Comparison of ENCODE assay signal across 22 cellular contexts in genomic region chr2:65046633-65047407, GRCh38. TPM values are rescaled to one million over a fixed set of nuclear protein-coding genes. Genes with fewer than 3 reads are reported as not detected.
DNase-seq lines count a peak whose midpoint lies in the region; ATAC-seq, FAIRE-seq and TF ChIP-seq lines count a peak whose summit lies in the region.
"Had no signal": no experiment of that assay in that cellular context is flagged by ENCODE, and none has a peak within 500 bp of the region (broad histone marks: within the 10 kb centered on the region; RNA-seq: fewer than 3 reads in every experiment).

No MANE protein-coding gene starts in this region.

- TF ChIP-seq CTCF in heart right ventricle (IDR thresholded peaks at IDR 0.05), result no peak

- no peak for ATAC-seq in central memory CD8-positive, alpha-beta T cell (replicated peaks; ENCODE audit: extremely low read depth, poor library complexity, severe bottlenecking)
- peak; percentile 50 to 94 (median 76) for ATAC-seq in heart right ventricle
- no peak for ATAC-seq in HG03521 (IDR thresholded peaks at IDR 0.05; ENCODE audit: unreplicated experiment)
- no peak for ATAC-seq in HG02623 (IDR thresholded peaks at IDR 0.05; ENCODE audit: unreplicated experiment)

- no peak overlapping the region for H3K9ac ChIP-seq in trophoblast cell (ENCODE audit: low read length)
- H3K9ac ChIP-seq: KMS-11 had no signal

- no peaks in the 10 kb centered on the region for H3K4me1 Mint-ChIP-seq in central memory CD8-positive, alpha-beta T cell
- H3K4me1 Mint-ChIP-seq: CD14-positive monocyte; CD8-positive, alpha-beta memory T cell had no signal

- no peak overlapping the region for H2BK12ac ChIP-seq in trophoblast cell (ENCODE audit: low read length)

- TF ChIP-seq POLR2A in H54 (IDR thresholded peaks at IDR 0.05; ENCODE audit: low read depth, low read length), result no peak

- peaks cover 4% of the 10 kb centered on the region for H3K36me3 Mint-ChIP-seq in central memory CD8-positive, alpha-beta T cell (ENCODE audit: insufficient read depth)

- peaks cover 11% of the 10 kb centered on the region for H3K9me3 Mint-ChIP-seq in central memory CD8-positive, alpha-beta T cell

- H4K91ac ChIP-seq in trophoblast cell (ENCODE audit: low read depth, low read length), result peak overlapping the region; percentile 65

- H2AFZ ChIP-seq in trophoblast cell (ENCODE audit: insufficient read depth, low read length, poor library complexity), result no peak overlapping the region
- H2AFZ ChIP-seq: PC-9 had no signal

- H3K27ac Mint-ChIP-seq in central memory CD8-positive, alpha-beta T cell (ENCODE audit: low read depth), result peak overlapping the region; percentile 22
- H3K27ac Mint-ChIP-seq: CD14-positive monocyte; CD8-positive, alpha-beta memory T cell; IgD-negative memory B cell had no signal

- no peak overlapping the region for H3K18ac ChIP-seq in trophoblast cell (ENCODE audit: low read length)

- H3K4ac ChIP-seq in trophoblast cell (ENCODE audit: low read depth, low read length), result no peak overlapping the region

- no peaks in the 10 kb centered on the region for H3K79me2 ChIP-seq in trophoblast cell (ENCODE audit: control insufficient read depth, insufficient read depth, low read length, poor library complexity)

- H3K9me3 ChIP-seq in heart right ventricle (peaks cover 0 to 19% (median 0%) of the 10 kb centered on the region in 11 donors), trophoblast cell (ENCODE audit: insufficient read depth, low read depth, low read length) (no peaks in the 10 kb centered on the region)

- 75 to 80% methylated on average over 11 of the region's 11 CpGs for WGBS in heart right ventricle, 2 donors
- WGBS in trophoblast cell (ENCODE audit: extremely low coverage, insufficient coverage, insufficient read length), result no CpG with 5 or more reads among the region's 11 CpGs

- H3K36me3 ChIP-seq in heart right ventricle (peaks cover 0 to 5% (median 0%) of the 10 kb centered on the region in 9 donors), trophoblast cell (ENCODE audit: control insufficient read depth in 1 of 2, insufficient read depth in 2 of 2, low read length in 2 of 2) (no peaks in the 10 kb centered on the region)

- H3K4me2 ChIP-seq in trophoblast cell (ENCODE audit: low read length), result no peak overlapping the region
- H3K4me2 ChIP-seq: KMS-11, PC-9 had no signal

- no peak overlapping the region for H2BK5ac ChIP-seq in trophoblast cell (ENCODE audit: low read depth, low read length, poor library complexity)

- no peaks in the 10 kb centered on the region for H3K79me1 ChIP-seq in trophoblast cell (ENCODE audit: low read length)

- DNase-seq in central memory CD8-positive, alpha-beta T cell (ENCODE audit: low spot score in 2 of 2), result no peak
- DNase-seq in heart right ventricle (peak in 1 of 2 donors; percentile 24), trophoblast cell (peak; percentile 31 to 69), H54 (ENCODE audit: insufficient read length, low spot score) (no peak), T-helper 1 cell (no peak)
- DNase-seq: CD8-positive, alpha-beta memory T cell; DMS79 treated with DMSO at 0.1 percent for 48 hours; GF-D8; H7; MM.1S; NCI-H2029 treated with DMSO at 0.1 percent for 48 hours; NCI-H446 treated with DMSO at 0.1 percent for 48 hours; NCI-H526; NCI-H82; PC-9; SHP77 had no signal

- no peak overlapping the region for H2AK5ac ChIP-seq in trophoblast cell (ENCODE audit: low read length)

- H3K27me3 Mint-ChIP-seq in central memory CD8-positive, alpha-beta T cell, result no peaks in the 10 kb centered on the region
- H3K27me3 Mint-ChIP-seq: CD8-positive, alpha-beta memory T cell; IgD-negative memory B cell had no signal

- no peak overlapping the region for H3K23ac ChIP-seq in trophoblast cell (ENCODE audit: low read length)

- peak overlapping the region; percentile 68 for H2BK120ac ChIP-seq in trophoblast cell (ENCODE audit: insufficient read depth, low read length, poor library complexity)

- H3K4me3 ChIP-seq in heart right ventricle (peak overlapping the region in 1 of 10 donors; percentile 1), trophoblast cell (ENCODE audit: low read depth, low read length) (no peak overlapping the region)
- H3K4me3 ChIP-seq: PC-9 had no signal

- FAIRE-seq in H54 (lab: Jason Lieb, UNC), result no peak
- FAIRE-seq: GM12891 had no signal

- H4K12ac ChIP-seq in trophoblast cell (ENCODE audit: low read depth, low read length), result no peak overlapping the region

- H3K4me1 ChIP-seq in heart right ventricle (peaks cover 0 to 26% (median 9%) of the 10 kb centered on the region in 9 donors), trophoblast cell (ENCODE audit: control insufficient read depth in 1 of 2, insufficient read depth in 2 of 2, low read length in 2 of 2) (peaks cover 2 to 3% of the 10 kb centered on the region in 2 experiments)

- intact Hi-C loops in heart right ventricle (cut with DNase I), result no loop called here

- H4K8ac ChIP-seq in trophoblast cell (ENCODE audit: low read depth, low read length), result no peak overlapping the region

- no peak overlapping the region for H3K14ac ChIP-seq in trophoblast cell (ENCODE audit: low read length)

- no peaks in the 10 kb centered on the region for H3K27me3 ChIP-seq in heart right ventricle
- H3K27me3 ChIP-seq in trophoblast cell (ENCODE audit: insufficient read depth, low read length), result no peaks in the 10 kb centered on the region

- H3K4me3 Mint-ChIP-seq in central memory CD8-positive, alpha-beta T cell, result no peak overlapping the region
- H3K4me3 Mint-ChIP-seq: CD14-positive monocyte; CD8-positive, alpha-beta memory T cell; IgD-negative memory B cell had no signal

- peak overlapping the region in 4 of 10 donors; percentile 13 to 61 (median 30) for H3K27ac ChIP-seq in heart right ventricle
- H3K27ac ChIP-seq in trophoblast cell (ENCODE audit: low read depth, low read length), result no peak overlapping the region
- H3K27ac ChIP-seq: KMS-11, PC-9 had no signal

RNA-seq across cellular contexts. Expression of gene CEP68, which starts 9.4 kb away (rescaled TPM):
- 10 to 100 TPM; 12.5 to 28.4 (median 23.1) TPM for total RNA-seq in heart right ventricle
- 10 to 100 TPM in 1 of 2 donors, 1 to 10 TPM in 1; 4.3 to 10.0 TPM for polyA plus RNA-seq in heart right ventricle
- polyA plus RNA-seq in trophoblast cell (2013), result 6.0 and 6.3 TPM in 2 replicates

RNA-seq across cellular contexts. Expression of gene SLC1A4, which starts 57.6 kb away (rescaled TPM):
- total RNA-seq in heart right ventricle, result 10 to 100 TPM in 6 of 10 donors, 1 to 10 TPM in 4; 3.5 to 18.7 (median 11.3) TPM
- 10 to 100 TPM in 1 of 2 donors, 1 to 10 TPM in 1; 2.1 to 14.2 TPM for polyA plus RNA-seq in heart right ventricle
- polyA plus RNA-seq in trophoblast cell (2013), result 0.50 and 0.81 TPM in 2 replicates

Comparison
In these comparisons a context has a peak if more than half of its experiments do, and no peak if none do; other contexts are left out.
1. ATAC-seq: peak in heart right ventricle (8 of 8); none in central memory CD8-positive, alpha-beta T cell (single experiment), HG03521 (single experiment) and HG02623 (single experiment).
2. DNase-seq: peak in trophoblast cell (2 of 2); none in central memory CD8-positive, alpha-beta T cell (0 of 2), H54 (single experiment) and T-helper 1 cell (0 of 5).